24 cellular contexts compared by ENCODE assay signal in the genomic region with DNA sequence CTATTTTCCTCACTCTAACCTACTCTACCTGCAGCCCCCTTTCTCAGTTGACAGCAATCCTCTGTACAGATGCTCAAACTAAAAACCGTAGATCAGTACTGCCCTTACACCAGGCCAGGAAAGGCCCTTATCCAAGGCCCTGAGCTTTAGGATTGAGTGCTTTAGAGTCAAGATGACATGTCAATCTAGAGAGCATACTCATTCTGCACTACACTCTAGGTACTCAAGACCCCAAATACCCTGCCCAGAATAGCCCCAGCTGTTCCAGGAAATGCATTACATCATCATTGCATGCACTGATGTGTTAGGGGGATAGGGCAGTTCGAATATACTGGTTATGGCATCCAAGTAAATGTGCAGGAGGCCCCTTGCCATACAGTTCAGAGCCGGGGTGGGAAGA. TPM values are rescaled to one million over a fixed set of nuclear protein-coding genes. Genes with fewer than 3 reads are reported as not detected.
A peak's percentile ranks its signal among the peaks of the same experiment; 100 is the strongest.
DNase-seq lines count a peak whose midpoint lies in the region; ATAC-seq and TF ChIP-seq lines count a peak whose summit lies in the region.
"Had no signal": no experiment of that assay in that cellular context is flagged by ENCODE, and none has a peak within 500 bp of the region (broad histone marks: within the 10 kb centered on the region; RNA-seq: fewer than 3 reads in every experiment).

No MANE protein-coding gene starts in this region.

- peaks cover 13 to 23% of the 10 kb centered on the region in 2 experiments; a peak in 3 of 4 replicates for H3K4me1 ChIP-seq in SK-N-SH (ENCODE audit: control insufficient read depth in 1 of 2, insufficient read depth in 2 of 2, low read depth in 1 of 2, low read length in 1 of 2)
- H3K4me1 ChIP-seq in HCT116 (ENCODE audit: control insufficient read depth in 1 of 2, insufficient read depth in 2 of 2, low read length in 2 of 2), result peaks cover 25 to 50% of the 10 kb centered on the region in 2 experiments
- H3K4me1 ChIP-seq in mesodermal cell (ENCODE audit: control insufficient read depth, insufficient read depth, low read length, poor library complexity, severe bottlenecking), result peaks cover 37% of the 10 kb centered on the region
- H3K4me1 ChIP-seq in ovary (ENCODE audit: insufficient read depth), result peaks cover 5% of the 10 kb centered on the region

- TF ChIP-seq POLR2A in HCT116 (IDR thresholded peaks at IDR 0.05; ENCODE audit: borderline replicate concordance, extremely low read depth, insufficient read depth, insufficient read length) (no peak), ovary (IDR thresholded peaks at IDR 0.05) (no peak)

- no peak overlapping the region for H3K4me2 ChIP-seq in SK-N-SH
- no peak overlapping the region for H3K4me2 ChIP-seq in HCT116 (ENCODE audit: low read length)

- no peaks in the 10 kb centered on the region for H3K36me3 ChIP-seq in SK-N-SH (replicated peaks in 1 of 2; ENCODE audit: control insufficient read depth in 1 of 2, insufficient read depth in 2 of 2, low read length in 1 of 2)
- peaks cover 0 to 6% of the 10 kb centered on the region in 2 experiments; a peak in 2 of 4 replicates for H3K36me3 ChIP-seq in HCT116 (ENCODE audit: control insufficient read depth in 1 of 2, insufficient read depth in 2 of 2, low read length in 2 of 2)
- H3K36me3 ChIP-seq in mesodermal cell (ENCODE audit: control insufficient read depth, insufficient read depth, low read length), result peaks cover 2% of the 10 kb centered on the region
- H3K36me3 ChIP-seq in ovary, result no peaks in the 10 kb centered on the region
- H3K36me3 ChIP-seq: gastrocnemius medialis, tibial artery had no signal

- RAD21 ChIA-PET in HCT116 (lab: Charles Lee; ENCODE audit: low non-redundant PET in 1 of 2, low total read pairs in 2 of 2, uncharacterized antibody in 2 of 2, unreplicated experiment in 2 of 2), result no interaction called here

- peak overlapping the region; percentile 27 for H3K27ac Mint-ChIP-seq in activated naive CD8-positive, alpha-beta T cell treated with anti-CD3 and anti-CD28 coated beads for 36 hours
- H3K27ac Mint-ChIP-seq: activated CD4-positive, alpha-beta memory T cell treated with anti-CD3 and anti-CD28 coated beads for 36 hours; activated naive CD4-positive, alpha-beta T cell treated with anti-CD3 and anti-CD28 coated beads, Interleukin-2, amount 10 ng/mL, durations not matched to agents 7 days and 5 days had no signal

- H3F3A ChIP-seq in SK-N-SH (replicated peaks; ENCODE audit: insufficient read depth), result peaks cover 66% of the 10 kb centered on the region

- H3K27ac ChIP-seq in SK-N-SH (ENCODE audit: low read depth in 2 of 2, low read length in 1 of 2) (no peak overlapping the region), HCT116 (ENCODE audit: low read depth, low read length) (peak overlapping the region; percentile 88), mesodermal cell (ENCODE audit: low read depth, low read length, severe bottlenecking) (peak overlapping the region; percentile 39), ovary (no peak overlapping the region)
- H3K27ac ChIP-seq: gastrocnemius medialis, tibial artery had no signal

- TF ChIP-seq EP300 in SK-N-SH (IDR thresholded peaks at IDR 0.05; ENCODE audit: borderline replicate concordance in 1 of 2, low read depth in 1 of 2, low read length in 1 of 2) (no peak), ovary (IDR thresholded peaks at IDR 0.05) (no peak)

- peaks cover 6% of the 10 kb centered on the region for H3K27me3 Mint-ChIP-seq in activated naive CD8-positive, alpha-beta T cell treated with anti-CD3 and anti-CD28 coated beads for 36 hours
- H3K27me3 Mint-ChIP-seq: activated CD4-positive, alpha-beta memory T cell treated with anti-CD3 and anti-CD28 coated beads for 36 hours; stimulated activated naive CD8-positive, alpha-beta T cell treated with anti-CD3 and anti-CD28 coated beads, Interleukin-15, Interleukin-2, amounts not matched to agents 100 ng/mL and 50 ng/mL, for 24 hours had no signal

- DNase-seq in SK-N-SH (no peak), HCT116 (ENCODE audit: low read depth, low spot score) (no peak), NCI-H2227 treated with DMSO at 0.1 percent for 48 hours (lab: John Stamatoyannopoulos, UW) (no peak), ovary (no peak)
- DNase-seq in activated naive CD8-positive, alpha-beta T cell treated with anti-CD3 and anti-CD28 coated beads for 36 hours, result no peak
- DNase-seq: 8988T; activated CD4-positive, alpha-beta memory T cell treated with anti-CD3 and anti-CD28 coated beads for 36 hours; activated naive CD4-positive, alpha-beta T cell treated with anti-CD3 and anti-CD28 coated beads, Interleukin-2, amount 10 ng/mL, durations not matched to agents 7 days and 5 days; activated T-cell treated with anti-CD3 and anti-CD28 coated beads, Interleukin-2, amount 50 U/mL, for 48 hours; cerebellar nuclear complex; DMS79; gastrocnemius medialis; HCEC 1CT; hypothalamus; NCI-H1694; NCI-H748 treated with DMSO at 0.1 percent for 48 hours; occipital lobe; stimulated activated CD4-positive, alpha-beta T cell treated with anti-CD3 and anti-CD28 coated beads, Interleukin-4, amount 100 ng/mL, for 4 hours; tibial artery had no signal

- H4K20me1 ChIP-seq in SK-N-SH (ENCODE audit: insufficient read depth), result peaks cover 3% of the 10 kb centered on the region; the same call in 1 of the 2 replicates
- H4K20me1 ChIP-seq in HCT116 (ENCODE audit: insufficient read depth), result no peaks in the 10 kb centered on the region

- TF ChIP-seq CTCF in SK-N-SH (IDR thresholded peaks at IDR 0.05) (no peak), HCT116 (IDR thresholded peaks at IDR 0.05 in 2 of 3, conservative IDR thresholded peaks at IDR 0.05 in 1 of 3; ENCODE audit: borderline replicate concordance in 1 of 3, insufficient read depth in 1 of 3, low read depth in 2 of 3, low read length in 2 of 3) (no peak), ovary (IDR thresholded peaks at IDR 0.05) (no peak)

- peaks cover 13% of the 10 kb centered on the region for H3K79me2 ChIP-seq in SK-N-SH (ENCODE audit: insufficient read depth)
- H3K79me2 ChIP-seq in HCT116 (ENCODE audit: insufficient read depth, low read length), result peaks cover 39% of the 10 kb centered on the region

- intact Hi-C loops in HCT116 (cut with micrococcal nuclease) (loop anchor here (10.0 kb wide), 1 partner anchor 420 kb away; no protein-coding TSS in a partner anchor), ovary (cut with DNase I) (loop anchor here in 1 of 4 donors (10.0 kb wide), 2 partner anchors 220 to 510 kb away; no protein-coding TSS in a partner anchor)

- ATAC-seq in SK-N-SH treated with all-trans-retinoic acid at 6 μM for 48 hours, result no peak
- no peak for ATAC-seq in HCT116
- ATAC-seq in HG03175 (IDR thresholded peaks at IDR 0.05; ENCODE audit: unreplicated experiment), result no peak
- ATAC-seq: gastrocnemius medialis, WTC11 had no signal

- peaks cover 36% of the 10 kb centered on the region for H3K4me1 Mint-ChIP-seq in activated naive CD8-positive, alpha-beta T cell treated with anti-CD3 and anti-CD28 coated beads for 36 hours

- H3K9me3 Mint-ChIP-seq in activated naive CD8-positive, alpha-beta T cell treated with anti-CD3 and anti-CD28 coated beads for 36 hours, result peaks cover 1% of the 10 kb centered on the region
- H3K9me3 Mint-ChIP-seq: activated CD4-positive, alpha-beta memory T cell treated with anti-CD3 and anti-CD28 coated beads for 36 hours; activated naive CD4-positive, alpha-beta T cell treated with anti-CD3 and anti-CD28 coated beads, Interleukin-2, amount 10 ng/mL, durations not matched to agents 7 days and 5 days; stimulated activated naive CD8-positive, alpha-beta T cell treated with anti-CD3 and anti-CD28 coated beads, Interleukin-15, Interleukin-2, amounts not matched to agents 100 ng/mL and 50 ng/mL, for 24 hours; WTC11 had no signal

- no peak overlapping the region for H3K4me3 Mint-ChIP-seq in activated naive CD8-positive, alpha-beta T cell treated with anti-CD3 and anti-CD28 coated beads for 36 hours
- H3K4me3 Mint-ChIP-seq: activated CD4-positive, alpha-beta memory T cell treated with anti-CD3 and anti-CD28 coated beads for 36 hours; activated naive CD4-positive, alpha-beta T cell treated with anti-CD3 and anti-CD28 coated beads, Interleukin-2, amount 10 ng/mL, durations not matched to agents 7 days and 5 days had no signal

- no peak overlapping the region for H3K4me3 ChIP-seq in SK-N-SH (ENCODE audit: low read depth in 2 of 2, low read length in 1 of 2)
- H3K4me3 ChIP-seq in HCT116 (replicated peaks in 1 of 2; ENCODE audit: low read depth in 1 of 2, low read length in 2 of 2), result no peak overlapping the region
- no peak overlapping the region for H3K4me3 ChIP-seq in mesodermal cell (ENCODE audit: extremely low read depth, insufficient read depth, low read length, poor library complexity, severe bottlenecking)
- no peak overlapping the region for H3K4me3 ChIP-seq in ovary
- H3K4me3 ChIP-seq: gastrocnemius medialis, tibial artery had no signal

- H3K27me3 ChIP-seq in SK-N-SH (ENCODE audit: insufficient read depth) (no peaks in the 10 kb centered on the region), HCT116 (ENCODE audit: insufficient read depth, low read length) (no peaks in the 10 kb centered on the region), ovary (no peaks in the 10 kb centered on the region)
- H3K27me3 ChIP-seq: tibial artery had no signal

- no TSS peak for BruUV-seq in HCT116 (replicated peaks; lab: Mats Ljungman, UMichigan)

- H2AFZ ChIP-seq in SK-N-SH (ENCODE audit: low read depth), result no peak overlapping the region
- no peak overlapping the region for H2AFZ ChIP-seq in HCT116 (ENCODE audit: low read depth, low read length, poor library complexity, severe bottlenecking)

- CTCF ChIA-PET in SK-N-SH (lab: Yijun Ruan, JAX) (interaction anchor here (0.5 to 12.5 kb wide), 2 partner anchors 349 to 506 kb away, joined by 3 to 166 read pairs; no protein-coding TSS in a partner anchor), HCT116 (lab: Charles Lee) (no interaction called here)

- no peak for TF ChIP-seq RAD21 in SK-N-SH (IDR thresholded peaks at IDR 0.05; ENCODE audit: low read length)
- no peak for TF ChIP-seq RAD21 in HCT116 (IDR thresholded peaks at IDR 0.05; ENCODE audit: low read depth)

- 94% methylated on average over 3 of the region's 3 CpGs for WGBS in SK-N-SH (ENCODE audit: low lambda C conversion rate)
- WGBS in mesodermal cell (ENCODE audit: insufficient coverage in 2 of 2), 2 experiments, result 88 to 100% methylated on average over 2 of the region's 3 CpGs
- WGBS in ovary, 3 donors, result 79 to 85% (median 81%) methylated on average over 3 of the region's 3 CpGs

- POLR2A ChIA-PET in SK-N-SH (lab: Yijun Ruan, JAX), result no interaction called here
- POLR2A ChIA-PET in HCT116 (lab: Charles Lee), result no interaction called here

- no peaks in the 10 kb centered on the region for H3K9me2 ChIP-seq in SK-N-SH
- H3K9me2 ChIP-seq in HCT116 (ENCODE audit: insufficient read depth), result no peaks in the 10 kb centered on the region

- no peaks in the 10 kb centered on the region for H3K9me3 ChIP-seq in SK-N-SH
- no peaks in the 10 kb centered on the region for H3K9me3 ChIP-seq in HCT116 (ENCODE audit: control insufficient read depth in 1 of 2, insufficient read depth in 1 of 2, low read depth in 1 of 2, low read length in 2 of 2)
- no peaks in the 10 kb centered on the region for H3K9me3 ChIP-seq in mesodermal cell (ENCODE audit: control insufficient read depth, low read length)
- no peaks in the 10 kb centered on the region for H3K9me3 ChIP-seq in ovary
- H3K9me3 ChIP-seq: gastrocnemius medialis, tibial artery had no signal

- peaks cover 13% of the 10 kb centered on the region for H3K36me3 Mint-ChIP-seq in activated naive CD8-positive, alpha-beta T cell treated with anti-CD3 and anti-CD28 coated beads for 36 hours
- H3K36me3 Mint-ChIP-seq: activated naive CD4-positive, alpha-beta T cell treated with anti-CD3 and anti-CD28 coated beads, Interleukin-2, amount 10 ng/mL, durations not matched to agents 7 days and 5 days had no signal

- H3K9ac ChIP-seq in SK-N-SH (no peak overlapping the region), HCT116 (ENCODE audit: low read length) (no peak overlapping the region; the same call in 1 of the 2 replicates)

RNA-seq across cellular contexts. Expression of gene PHLDA1, which starts 3.5 kb away (rescaled TPM):
- polyA plus RNA-seq in SK-N-SH (2012; rRNA removed) (21.6 and 26.2 TPM in 2 replicates), ovary (10 to 100 TPM; 11.4 to 13.1 TPM)
- 20.1 and 20.3 TPM in 2 replicates for polyA plus RNA-seq in SK-N-SH (2012; cell fraction: cytosol; rRNA removed)
- 19.8 and 24.5 TPM in 2 replicates for polyA plus RNA-seq in SK-N-SH (2012; cell fraction: nucleus; rRNA removed)
- total RNA-seq in HCT116 (2021; ENCODE audit: unreplicated experiment) (231 TPM), ovary (10 to 100 TPM in 6 of 7 donors, 1 to 10 TPM in 1; 3.8 to 37.7 (median 19.6) TPM)
- polyA plus RNA-seq in HCT116 (2012), result 178 and 186 TPM in 2 replicates
- 10 to 100 TPM; 41.5 to 41.9 TPM for total RNA-seq in activated naive CD8-positive, alpha-beta T cell treated with anti-CD3 and anti-CD28 coated beads for 36 hours
- polyA plus RNA-seq in mesodermal cell (2013, experiment 1 of 2), result 63.2 TPM
- 59.5 TPM for polyA plus RNA-seq in mesodermal cell (2013, experiment 2 of 2)

RNA-seq across cellular contexts. Expression of gene NAP1L1, which starts 49.4 kb away (rescaled TPM):
- polyA plus RNA-seq in SK-N-SH (2012; rRNA removed) (193 and 197 TPM in 2 replicates), ovary (100 to 1,000 TPM; 575 to 820 TPM)
- polyA plus RNA-seq in SK-N-SH (2012; cell fraction: cytosol; rRNA removed), result 275 and 391 TPM in 2 replicates
- 122 and 161 TPM in 2 replicates for polyA plus RNA-seq in SK-N-SH (2012; cell fraction: nucleus; rRNA removed)
- total RNA-seq in HCT116 (2021; ENCODE audit: unreplicated experiment) (531 TPM), ovary (1,000 to 10,000 TPM in 1 of 7 donors, 100 to 1,000 TPM in 6; 500 to 1,115 (median 750) TPM)
- polyA plus RNA-seq in HCT116 (2012), result 226 and 309 TPM in 2 replicates
- total RNA-seq in activated naive CD8-positive, alpha-beta T cell treated with anti-CD3 and anti-CD28 coated beads for 36 hours, result 1,000 to 10,000 TPM; 1,148 to 1,176 TPM
- 1,118 TPM for polyA plus RNA-seq in mesodermal cell (2013, experiment 1 of 2)
- 1,260 TPM for polyA plus RNA-seq in mesodermal cell (2013, experiment 2 of 2)

Comparison
In these comparisons a context has a peak if more than half of its experiments do, and no peak if none do; other contexts are left out.
1. H3K27ac ChIP-seq: peak in HCT116 (single experiment) and mesodermal cell (single experiment); none in SK-N-SH (0 of 2) and ovary (0 of 2).